In the genomic region with DNA sequence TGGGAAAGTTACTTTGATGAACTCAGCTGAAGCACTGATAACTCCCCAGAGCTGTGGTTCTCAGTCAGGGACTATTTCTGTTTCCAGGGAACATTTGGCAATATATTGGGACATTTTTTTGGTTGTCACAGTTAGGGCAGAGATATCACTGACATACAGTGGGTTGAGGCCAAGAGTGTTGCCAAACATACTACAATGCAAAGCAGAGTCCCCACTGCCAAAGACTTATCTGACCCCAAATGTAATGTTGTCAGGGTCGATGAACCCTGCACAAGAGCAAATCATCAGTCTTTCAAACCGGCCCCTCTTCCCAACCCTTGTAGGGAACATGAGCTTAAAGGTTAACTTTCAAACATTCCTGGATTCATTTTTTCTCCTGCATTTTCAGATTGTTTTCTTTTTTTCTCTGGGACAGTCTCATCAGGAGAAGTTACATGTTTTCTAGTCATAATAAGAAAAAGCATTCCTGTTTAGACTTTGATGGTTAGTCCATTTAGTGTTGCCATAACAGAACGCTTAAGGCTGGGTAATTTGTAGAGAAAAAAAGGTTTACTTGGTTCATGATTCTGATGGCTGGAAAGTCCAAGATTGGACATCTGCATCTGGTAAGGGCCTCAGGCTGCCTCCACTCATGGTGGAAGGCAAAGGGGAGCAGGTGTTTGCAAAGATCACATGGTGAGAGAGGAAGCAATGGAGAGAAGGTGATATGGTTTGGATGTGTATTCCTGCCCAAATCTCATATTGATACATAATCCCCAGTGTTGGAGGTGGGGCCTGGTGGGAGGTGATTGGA, we compare ENCODE assay signal across 1 cellular context.
A peak's percentile ranks its signal among the peaks of the same experiment; 100 is the strongest.
TF ChIP-seq lines count a peak whose summit lies in the region.

No MANE protein-coding gene starts in this region.

TF ChIP-seq in HepG2, 621 proteins besides CTCF, POLR2A, EP300 and RAD21 (continued from another document):
- TF ChIP-seq PAXIP1 (CRISPR knock-in tag; conservative IDR thresholded peaks at IDR 0.05) (peak; percentile 54; the same call in 1 of the 2 replicates), TBL1XR1 (IDR thresholded peaks at IDR 0.05; ENCODE audit: borderline replicate concordance, low read length, partially characterized antibody) (no peak), ZNF225 (CRISPR knock-in tag; IDR thresholded peaks at IDR 0.05) (no peak), NCOR1 (IDR thresholded peaks at IDR 0.05; ENCODE audit: borderline replicate concordance, low read length) (peak; percentile 16; the same call in 1 of the 2 replicates), NR2F6 (IDR thresholded peaks at IDR 0.05) (peak; percentile 45; the same call in 1 of the 2 replicates), NR2F6 (CRISPR knock-in tag; IDR thresholded peaks at IDR 0.05) (0 out of 2 replicates have a peak, but pooled peaks have one; percentile 27), ZMYM4 (CRISPR knock-in tag; IDR thresholded peaks at IDR 0.05) (peak; percentile 57), MED1 (CRISPR knock-in tag; IDR thresholded peaks at IDR 0.05) (peak; percentile 26; the same call in 1 of the 2 replicates), NR2F2 (IDR thresholded peaks at IDR 0.05; ENCODE audit: borderline replicate concordance, low read depth) (peak; percentile 68; the same call in 1 of the 2 replicates), NFATC3 (CRISPR knock-in tag; IDR thresholded peaks at IDR 0.05) (no peak), ZFP82 (CRISPR knock-in tag; IDR thresholded peaks at IDR 0.05; ENCODE audit: borderline replicate concordance) (no peak), THRA (CRISPR knock-in tag; IDR thresholded peaks at IDR 0.05; ENCODE audit: borderline replicate concordance) (peak; percentile 63; the same call in 1 of the 2 replicates)
- TF ChIP-seq, protein P1, sequence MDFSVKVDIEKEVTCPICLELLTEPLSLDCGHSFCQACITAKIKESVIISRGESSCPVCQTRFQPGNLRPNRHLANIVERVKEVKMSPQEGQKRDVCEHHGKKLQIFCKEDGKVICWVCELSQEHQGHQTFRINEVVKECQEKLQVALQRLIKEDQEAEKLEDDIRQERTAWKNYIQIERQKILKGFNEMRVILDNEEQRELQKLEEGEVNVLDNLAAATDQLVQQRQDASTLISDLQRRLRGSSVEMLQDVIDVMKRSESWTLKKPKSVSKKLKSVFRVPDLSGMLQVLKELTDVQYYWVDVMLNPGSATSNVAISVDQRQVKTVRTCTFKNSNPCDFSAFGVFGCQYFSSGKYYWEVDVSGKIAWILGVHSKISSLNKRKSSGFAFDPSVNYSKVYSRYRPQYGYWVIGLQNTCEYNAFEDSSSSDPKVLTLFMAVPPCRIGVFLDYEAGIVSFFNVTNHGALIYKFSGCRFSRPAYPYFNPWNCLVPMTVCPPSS (IDR thresholded peaks at IDR 0.05): no peak
- TF ChIP-seq, protein P2, sequence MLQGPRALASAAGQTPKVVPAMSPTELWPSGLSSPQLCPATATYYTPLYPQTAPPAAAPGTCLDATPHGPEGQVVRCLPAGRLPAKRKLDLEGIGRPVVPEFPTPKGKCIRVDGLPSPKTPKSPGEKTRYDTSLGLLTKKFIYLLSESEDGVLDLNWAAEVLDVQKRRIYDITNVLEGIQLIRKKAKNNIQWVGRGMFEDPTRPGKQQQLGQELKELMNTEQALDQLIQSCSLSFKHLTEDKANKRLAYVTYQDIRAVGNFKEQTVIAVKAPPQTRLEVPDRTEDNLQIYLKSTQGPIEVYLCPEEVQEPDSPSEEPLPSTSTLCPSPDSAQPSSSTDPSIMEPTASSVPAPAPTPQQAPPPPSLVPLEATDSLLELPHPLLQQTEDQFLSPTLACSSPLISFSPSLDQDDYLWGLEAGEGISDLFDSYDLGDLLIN (CRISPR knock-in tag; IDR thresholded peaks at IDR 0.05; ENCODE audit: borderline replicate concordance): no peak
